Comparison of ENCODE assay signal across 8 cellular contexts in the genomic region with DNA sequence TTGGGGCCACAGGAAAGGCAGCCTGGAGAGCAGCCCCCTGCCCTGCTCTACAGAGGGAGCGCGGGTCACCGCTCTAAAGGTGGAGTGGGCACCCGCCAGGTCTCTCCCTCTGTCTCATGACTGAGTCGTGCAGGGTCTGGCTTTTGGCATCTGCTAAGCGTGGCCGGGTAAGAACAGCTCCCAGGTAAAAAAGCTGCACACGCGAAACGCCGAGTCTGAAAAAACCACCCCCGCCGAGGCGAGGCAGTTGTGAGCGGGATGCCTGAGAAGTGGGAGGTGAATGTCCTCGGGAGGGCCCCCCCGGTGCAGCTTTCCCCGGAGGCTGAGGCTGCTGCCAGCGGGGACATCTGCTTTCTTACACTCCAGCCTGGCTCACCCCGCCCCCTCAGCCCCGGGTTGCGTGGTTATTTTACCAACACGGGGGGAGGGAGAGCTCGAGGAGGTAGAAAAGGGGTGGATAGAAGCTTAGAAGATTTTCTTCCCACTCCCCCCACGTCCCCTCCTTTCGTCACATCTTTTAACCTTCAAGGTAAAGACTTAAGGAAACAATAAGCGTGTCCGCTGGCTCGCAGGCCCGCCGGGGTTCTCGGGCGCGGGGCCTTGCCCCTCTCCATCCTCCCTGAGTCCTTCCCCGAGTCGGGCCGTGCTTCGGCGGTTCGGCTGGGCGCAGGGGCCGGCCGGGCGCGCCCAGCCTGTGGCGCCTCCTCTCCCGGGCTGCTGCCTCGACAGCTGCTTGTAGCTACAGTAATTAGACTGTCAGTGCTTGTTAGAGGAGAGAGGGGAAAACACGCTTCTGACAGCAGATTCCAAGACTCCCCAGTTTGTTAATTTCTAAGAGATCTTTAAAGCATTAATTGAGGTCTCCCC.
DNase-seq lines count a peak whose midpoint lies in the region; ATAC-seq, FAIRE-seq and TF ChIP-seq lines count a peak whose summit lies in the region.

No MANE protein-coding gene starts in this region.

- no peak overlapping the region for H3K27ac ChIP-seq in H1 (ENCODE audit: low read depth, low read length)

- TF ChIP-seq CTCF in GM10248 (IDR thresholded peaks at IDR 0.05; ENCODE audit: control extremely low read depth, extremely low read depth, low read depth, missing control alignments) (no peak), H1 (IDR thresholded peaks at IDR 0.05; ENCODE audit: control extremely low read depth in 1 of 3, insufficient read depth in 1 of 3, low read depth in 1 of 3, low read length in 3 of 3) (no peak)

- H3K36me3 ChIP-seq in H1 (ENCODE audit: control insufficient read depth in 2 of 4, insufficient read depth in 4 of 4, low read length in 3 of 4): no peaks in the 10 kb centered on the region

- peak overlapping the region; percentile 94 to 98 for H3K4me2 ChIP-seq in H1 (ENCODE audit: insufficient read depth in 1 of 2, low read depth in 2 of 2, low read length in 2 of 2)

- H3K79me1 ChIP-seq in H1 (ENCODE audit: low read depth, low read length): no peaks in the 10 kb centered on the region

- no peak overlapping the region for H2BK20ac ChIP-seq in H1 (ENCODE audit: low read length)

- peaks cover 1 to 39% (median 20%) of the 10 kb centered on the region in 4 experiments for H3K27me3 ChIP-seq in H1 (replicated peaks in 1 of 4; ENCODE audit: control insufficient read depth in 3 of 4, extremely low read depth in 1 of 4, insufficient read depth in 3 of 4, low read length in 3 of 4)

- H3K23me2 ChIP-seq in H1 (ENCODE audit: low read depth, low read length): peaks cover 22% of the 10 kb centered on the region; the same call in 1 of the 2 replicates

- H3K9me3 ChIP-seq in H1 (ENCODE audit: insufficient read depth in 2 of 2, low read depth in 1 of 2, low read length in 1 of 2): no peaks in the 10 kb centered on the region

- H3K4ac ChIP-seq in H1 (replicated peaks; ENCODE audit: insufficient read length, low read depth, low read length): no peak overlapping the region

- H4K91ac ChIP-seq in H1 (replicated peaks; ENCODE audit: insufficient read length, low read length): no peak overlapping the region

- no peak for TF ChIP-seq POLR2A in H1 (IDR thresholded peaks at IDR 0.05; ENCODE audit: control extremely low read depth in 1 of 2, low read depth in 2 of 2, low read length in 2 of 2)

- H2BK12ac ChIP-seq in H1 (ENCODE audit: low read depth, low read length): no peak overlapping the region; the same call in 1 of the 2 replicates

- H3K56ac ChIP-seq in H1 (replicated peaks; ENCODE audit: insufficient read length, low read depth, low read length): no peak overlapping the region

- no peak overlapping the region for H2AFZ ChIP-seq in H1 (ENCODE audit: low read length)

- CTCF ChIA-PET in GM10248 (lab: Yijun Ruan, JAX): interaction anchor here (0.9 to 1.9 kb wide), 4 partner anchors 13 to 29 kb away, joined by 3 to 20 read pairs (median 6); no protein-coding TSS in a partner anchor
- CTCF ChIA-PET in H1 (lab: Charles Lee; ENCODE audit: partially characterized antibody): interaction anchor here (0.6 to 1.7 kb wide), 8 partner anchors 12 to 893 kb away, joined by 3 to 7 read pairs (median 3); no protein-coding TSS in a partner anchor

- H3K79me2 ChIP-seq in H1 (ENCODE audit: control insufficient read depth in 1 of 2, insufficient read depth in 2 of 2, low read length in 2 of 2): no peaks in the 10 kb centered on the region

- peak overlapping the region in 1 of 4 experiments; percentile 11; a peak in 2 of 7 replicates for H3K9ac ChIP-seq in H1 (replicated peaks in 1 of 4; ENCODE audit: extremely low read depth in 1 of 4, low read depth in 3 of 4, low read length in 3 of 4)

- no peak overlapping the region for H2BK5ac ChIP-seq in H1 (ENCODE audit: low read depth, low read length)

- DNase-seq in GM10248 (ENCODE audit: extremely low spot score) (peak; percentile 41), NCI-H2171 (lab: John Stamatoyannopoulos, UW) (peak; percentile 73), H1 (ENCODE audit: low read depth in 1 of 2, low spot score in 2 of 2) (peak in 1 of 2 experiments; percentile 69), mesenteric fat pad (ENCODE audit: low spot score) (peak; percentile 89), NOMO-1 treated with dmso at 0.1 percent for 144 hours (lab: John Stamatoyannopoulos, UW; ENCODE audit: unreplicated experiment) (no peak)
- DNase-seq in activated CD8-positive, alpha-beta memory T cell treated with anti-CD3 and anti-CD28 coated beads for 24 hours: peak; percentile 81
- peak; percentile 53 for DNase-seq in stimulated activated naive CD4-positive, alpha-beta T cell treated with Interleukin-2 at 50 U/mL for 16 hours (lab: John Stamatoyannopoulos, UW)

- peaks cover 0 to 9% (median 2%) of the 10 kb centered on the region in 4 experiments; a peak in 6 of 7 replicates for H3K4me1 ChIP-seq in H1 (replicated peaks in 1 of 4; ENCODE audit: control insufficient read depth in 3 of 4, insufficient read depth in 4 of 4, low read length in 3 of 4)

- no peak overlapping the region for H2AK5ac ChIP-seq in H1 (ENCODE audit: low read depth, low read length)

- TF ChIP-seq EP300 in H1 (IDR thresholded peaks at IDR 0.05; ENCODE audit: borderline replicate concordance in 1 of 2, low read depth in 2 of 2, low read length in 2 of 2): no peak

- H3K4me3 ChIP-seq in H1 (ENCODE audit: extremely low read depth in 1 of 4, insufficient read depth in 2 of 4, low read depth in 3 of 4, low read length in 4 of 4): peak overlapping the region; percentile 52 to 79 (median 68)

- 3% methylated on average over 44 of the region's 49 CpGs; no CpG with 5 or more reads in 1 of the 2 experiments for WGBS in H1 (ENCODE audit: extremely low coverage in 1 of 2, insufficient coverage in 1 of 2, insufficient read length in 1 of 2, insufficient replicate concordance in 2 of 2, low coverage in 1 of 2, low lambda C conversion rate in 2 of 2, missing lambda C conversion rate in 1 of 2), 2 experiments

- FAIRE-seq in H1 (lab: Jason Lieb, UNC): no peak

- H2BK15ac ChIP-seq in H1 (ENCODE audit: low read length): no peak overlapping the region

- H3K23ac ChIP-seq in H1 (ENCODE audit: insufficient read length): no peak overlapping the region

- H4K5ac ChIP-seq in H1 (ENCODE audit: insufficient read length, low read depth, low read length): no peak overlapping the region

- peaks cover 0 to 2% of the 10 kb centered on the region in 2 experiments for H4K20me1 ChIP-seq in H1 (replicated peaks in 1 of 2; ENCODE audit: control insufficient read depth in 1 of 2, insufficient read depth in 2 of 2, low read length in 2 of 2)

- peak overlapping the region; percentile 60; the same call in 1 of the 2 replicates for H3K18ac ChIP-seq in H1 (ENCODE audit: extremely low read depth, low read length)

- peak; percentile 54 for ATAC-seq in HG02571 (IDR thresholded peaks at IDR 0.05; ENCODE audit: unreplicated experiment)

- TF ChIP-seq RAD21 in H1 (IDR thresholded peaks at IDR 0.05 in 1 of 2, conservative IDR thresholded peaks at IDR 0.05 in 1 of 2; ENCODE audit: low read depth in 2 of 2, low read length in 2 of 2): no peak

- H4K8ac ChIP-seq in H1 (ENCODE audit: extremely low read depth, insufficient read depth, low read length): 0 out of 2 replicates have a peak overlapping the region, but pooled peaks have one; percentile 7

- no peak overlapping the region for H2BK120ac ChIP-seq in H1 (replicated peaks; ENCODE audit: low read depth, low read length)

- no peak overlapping the region for H3K14ac ChIP-seq in H1 (ENCODE audit: insufficient read length)

- POLR2A ChIA-PET in GM10248 (lab: Yijun Ruan, JAX) (interaction anchor here (1.0 kb wide), 1 partner anchor 101 kb away, joined by 3 read pairs; no protein-coding TSS in a partner anchor), H1 (lab: Charles Lee; ENCODE audit: partially characterized antibody) (interaction anchor here (0.9 to 1.6 kb wide), 6 partner anchors 9 to 71 kb away, joined by 3 to 7 read pairs (median 3); a partner anchor contains a TSS)

TF ChIP-seq in H1, 55 proteins besides CTCF, POLR2A, EP300 and RAD21:
- TF ChIP-seq SIN3A (conservative IDR thresholded peaks at IDR 0.05 in 1 of 2, IDR thresholded peaks at IDR 0.05 in 1 of 2; ENCODE audit: low read depth in 1 of 2, low read length in 2 of 2): peak in 1 of 2 experiments; percentile 41; a peak in 1 of 4 replicates
- TF ChIP-seq NRF1 (IDR thresholded peaks at IDR 0.05; ENCODE audit: low read depth, low read length): no peak
- TF ChIP-seq ASH2L (IDR thresholded peaks at IDR 0.05; ENCODE audit: low read length): peak; percentile 45
- TF ChIP-seq EZH2 (IDR thresholded peaks at IDR 0.05; ENCODE audit: low read depth, low read length, severe bottlenecking): peak; percentile 63
- TF ChIP-seq, protein P1, sequence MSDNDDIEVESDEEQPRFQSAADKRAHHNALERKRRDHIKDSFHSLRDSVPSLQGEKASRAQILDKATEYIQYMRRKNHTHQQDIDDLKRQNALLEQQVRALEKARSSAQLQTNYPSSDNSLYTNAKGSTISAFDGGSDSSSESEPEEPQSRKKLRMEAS (IDR thresholded peaks at IDR 0.05): peak; percentile 22; the same call in 1 of the 2 replicates
- TF ChIP-seq BACH1 (IDR thresholded peaks at IDR 0.05; ENCODE audit: low read length): 0 out of 2 replicates have a peak, but pooled peaks have one; percentile 19
- no peak for TF ChIP-seq BRCA1 (IDR thresholded peaks at IDR 0.05; ENCODE audit: low read depth, low read length)
- no peak for TF ChIP-seq SIRT6 (IDR thresholded peaks at IDR 0.05; ENCODE audit: low read length)
- peak; percentile 14 for TF ChIP-seq CTBP2 (IDR thresholded peaks at IDR 0.05; ENCODE audit: borderline replicate concordance, insufficient read depth, insufficient read length, low read length)
- TF ChIP-seq SAP30 (IDR thresholded peaks at IDR 0.05; ENCODE audit: insufficient read depth, insufficient replicate concordance, low read length): peak; percentile 1
- 0 out of 4 replicates have a peak, but pooled peaks of 1 of the 2 experiments have one; percentile 24 for TF ChIP-seq HDAC2 (IDR thresholded peaks at IDR 0.05; ENCODE audit: borderline replicate concordance in 1 of 2, low read depth in 2 of 2, low read length in 2 of 2)
- TF ChIP-seq RBBP5 (IDR thresholded peaks at IDR 0.05; ENCODE audit: borderline replicate concordance, low read depth, low read length): no peak; the same call in 1 of the 2 replicates
- TF ChIP-seq SUZ12 (IDR thresholded peaks at IDR 0.05; ENCODE audit: low read length): peak; percentile 23
- TF ChIP-seq, protein P2, sequence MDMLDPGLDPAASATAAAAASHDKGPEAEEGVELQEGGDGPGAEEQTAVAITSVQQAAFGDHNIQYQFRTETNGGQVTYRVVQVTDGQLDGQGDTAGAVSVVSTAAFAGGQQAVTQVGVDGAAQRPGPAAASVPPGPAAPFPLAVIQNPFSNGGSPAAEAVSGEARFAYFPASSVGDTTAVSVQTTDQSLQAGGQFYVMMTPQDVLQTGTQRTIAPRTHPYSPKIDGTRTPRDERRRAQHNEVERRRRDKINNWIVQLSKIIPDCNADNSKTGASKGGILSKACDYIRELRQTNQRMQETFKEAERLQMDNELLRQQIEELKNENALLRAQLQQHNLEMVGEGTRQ (IDR thresholded peaks at IDR 0.05; ENCODE audit: low read length): no peak
- TF ChIP-seq KDM4A (IDR thresholded peaks at IDR 0.05; ENCODE audit: low read depth, low read length, severe bottlenecking): peak; percentile 52
